8 cellular contexts compared by ENCODE assay signal in the genomic region with DNA sequence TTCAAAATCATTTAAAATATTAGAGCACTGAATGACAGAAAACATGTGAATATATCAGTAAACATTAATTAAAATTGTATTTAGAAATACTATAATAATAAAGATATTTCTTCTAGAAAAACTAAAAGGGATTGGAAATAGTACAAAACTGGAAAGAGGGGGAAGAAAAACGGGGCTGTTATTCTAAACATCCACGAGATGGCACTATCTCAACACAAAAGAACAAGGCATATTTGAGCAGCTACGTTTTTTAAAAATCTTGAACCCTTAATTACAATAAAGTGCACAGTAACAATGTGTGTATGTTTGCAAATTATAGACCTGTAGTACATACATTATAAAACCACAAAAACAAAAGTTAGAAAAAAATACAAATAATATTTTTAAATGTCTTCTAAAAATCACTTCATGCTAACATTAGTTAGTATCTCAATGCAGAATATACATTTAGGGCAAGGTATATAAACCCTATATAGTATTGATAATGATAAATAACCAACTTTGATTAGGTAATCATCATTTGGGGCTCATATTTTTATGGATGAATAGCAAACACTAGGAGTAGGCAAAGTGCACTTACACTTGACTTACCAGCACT. TPM values are rescaled to one million over a fixed set of nuclear protein-coding genes. Genes with fewer than 3 reads are reported as not detected.
DNase-seq lines count a peak whose midpoint lies in the region; ATAC-seq and TF ChIP-seq lines count a peak whose summit lies in the region.

No MANE protein-coding gene starts in this region.

- no peaks in the 10 kb centered on the region for H3K27me3 Mint-ChIP-seq in activated CD4-positive, alpha-beta T cell treated with anti-CD3 and anti-CD28 coated beads for 36 hours

- peak; percentile 63 for TF ChIP-seq CTCF in astrocyte of the spinal cord (IDR thresholded peaks at IDR 0.05; ENCODE audit: low read depth, low read length)
- TF ChIP-seq CTCF in left lung (IDR thresholded peaks at IDR 0.05): peak; percentile 53 to 55

- H3K4me1 Mint-ChIP-seq in activated CD4-positive, alpha-beta T cell treated with anti-CD3 and anti-CD28 coated beads for 36 hours: no peaks in the 10 kb centered on the region

- H3K27me3 ChIP-seq in left lung: no peaks in the 10 kb centered on the region

- H3K4me3 ChIP-seq in astrocyte of the spinal cord (ENCODE audit: low read depth, low read length) (no peak overlapping the region), left lung (no peak overlapping the region)

- H3K4me1 ChIP-seq in left lung: no peaks in the 10 kb centered on the region

- no peak overlapping the region for H3K4me3 Mint-ChIP-seq in activated CD4-positive, alpha-beta T cell treated with anti-CD3 and anti-CD28 coated beads for 36 hours

- no peak overlapping the region for H3K27ac Mint-ChIP-seq in activated CD4-positive, alpha-beta T cell treated with anti-CD3 and anti-CD28 coated beads for 36 hours

- no peaks in the 10 kb centered on the region for H3K9me3 Mint-ChIP-seq in activated CD4-positive, alpha-beta T cell treated with anti-CD3 and anti-CD28 coated beads for 36 hours (ENCODE audit: low read depth)

- peak; percentile 48 for DNase-seq in AG20443 (ENCODE audit: low spot score)
- DNase-seq in NCI-H1417 (lab: John Stamatoyannopoulos, UW): peak in 2 of 3 experiments; percentile 29 to 62
- DNase-seq in astrocyte of the spinal cord (ENCODE audit: low read depth, low spot score): peak; percentile 18
- no peak for DNase-seq in left lung
- no peak for DNase-seq in NK-92 (lab: John Stamatoyannopoulos, UW; ENCODE audit: unreplicated experiment)
- DNase-seq in 8988T: no peak
- DNase-seq in activated CD4-positive, alpha-beta T cell treated with anti-CD3 and anti-CD28 coated beads for 36 hours: no peak

- in situ Hi-C loops in astrocyte of the spinal cord (cut with HindIII; ENCODE audit: low sequenced_read_pairs): no loop called here

- H3K36me3 ChIP-seq in left lung: peaks cover 0 to 8% of the 10 kb centered on the region in 2 donors

- POLR2A ChIA-PET in activated CD4-positive, alpha-beta T cell treated with anti-CD3 and anti-CD28 coated beads for 36 hours (lab: Charles Lee): interaction anchor here (0.6 kb wide), 1 partner anchor 47 kb away, joined by 4 read pairs; no protein-coding TSS in a partner anchor

- no peaks in the 10 kb centered on the region for H3K9me3 ChIP-seq in left lung

- H3K36me3 Mint-ChIP-seq in activated CD4-positive, alpha-beta T cell treated with anti-CD3 and anti-CD28 coated beads for 36 hours (ENCODE audit: low read depth): peaks cover 5% of the 10 kb centered on the region

- CTCF ChIA-PET in activated CD4-positive, alpha-beta T cell treated with anti-CD3 and anti-CD28 coated beads for 36 hours (lab: Charles Lee): interaction anchor here (0.6 to 2.3 kb wide), 12 partner anchors 8 to 649 kb away, joined by 3 to 29 read pairs (median 3); a partner anchor contains a TSS

- no peak overlapping the region for H3K27ac ChIP-seq in left lung

- ATAC-seq in GM18511 (IDR thresholded peaks at IDR 0.05; ENCODE audit: unreplicated experiment): peak; percentile 64
- peak; percentile 58 for ATAC-seq in left lung
- no peak for ATAC-seq in activated CD4-positive, alpha-beta T cell treated with anti-CD3 and anti-CD28 coated beads for 36 hours

- intact Hi-C loops in left lung (cut with DNase I): no loop called here
- intact Hi-C loops in activated CD4-positive, alpha-beta T cell treated with anti-CD3 and anti-CD28 coated beads for 36 hours (cut with DNase I, micrococcal nuclease): loop anchor here (1.0 to 10.0 kb wide), 4 partner anchors 122 to 627 kb away; no protein-coding TSS in a partner anchor

RNA-seq across cellular contexts. Expression of a gene that starts 42.5 kb away (rescaled TPM):
- 10 to 100 TPM; 73.5 to 81.3 TPM for total RNA-seq in left lung
- total RNA-seq in activated CD4-positive, alpha-beta T cell treated with anti-CD3 and anti-CD28 coated beads for 36 hours: 100 to 1,000 TPM; 127 to 148 TPM

RNA-seq across cellular contexts. Expression of a gene that starts 47.6 kb away (rescaled TPM):
- total RNA-seq in left lung: 10 to 100 TPM; 10.4 to 10.8 TPM
- total RNA-seq in activated CD4-positive, alpha-beta T cell treated with anti-CD3 and anti-CD28 coated beads for 36 hours: 10 to 100 TPM; 16.4 to 17.5 TPM

Comparison
In these comparisons a context has a peak if more than half of its experiments do, and no peak if none do; other contexts are left out.
1. DNase-seq: peak in AG20443 (single experiment), NCI-H1417 (2 of 3) and astrocyte of the spinal cord (single experiment); none in left lung (0 of 2), NK-92 (single experiment), 8988T (single experiment) and activated CD4-positive, alpha-beta T cell treated with anti-CD3 and anti-CD28 coated beads for 36 hours (single experiment).
2. intact Hi-C loops: an anchor here in activated CD4-positive, alpha-beta T cell treated with anti-CD3 and anti-CD28 coated beads for 36 hours (1.0 to 10.0 kb wide); none called in left lung.